ENCODE assay signal across 29 cellular contexts in genomic region chr9:107586493-107586892, GRCh38.
DNase-seq lines count a peak whose midpoint lies in the region; ATAC-seq and TF ChIP-seq lines count a peak whose summit lies in the region.
"Had no signal": no experiment of that assay in that cellular context is flagged by ENCODE, and none has a peak within 500 bp of the region (broad histone marks: within the 10 kb centered on the region; RNA-seq: fewer than 3 reads in every experiment).

No MANE protein-coding gene starts in this region.

- H3K4me1 ChIP-seq in right cardiac atrium (ENCODE audit: control insufficient read depth, insufficient read depth, low read length) (peaks cover 2% of the 10 kb centered on the region), stomach (peaks cover 20 to 43% (median 24%) of the 10 kb centered on the region in 4 donors)
- H3K4me1 ChIP-seq: psoas muscle, SJSA1, uterus had no signal

- WGBS in right cardiac atrium = 92% methylated on average over 3 of the region's 3 CpGs
- WGBS in stomach, 5 donors = 48 to 69% (median 63%) methylated on average over 3 of the region's 3 CpGs

- no peak for TF ChIP-seq POLR2A in stomach (IDR thresholded peaks at IDR 0.05)

- H3K27ac ChIP-seq in right cardiac atrium (ENCODE audit: low read length) (peak overlapping the region; percentile 3), stomach (peak overlapping the region; percentile 68 to 90 (median 80))
- H3K27ac ChIP-seq: SJSA1, WERI-Rb-1 had no signal

- TF ChIP-seq EP300 in stomach (IDR thresholded peaks at IDR 0.05) = no peak

- peak; percentile 12 for DNase-seq in NCI-H146 (lab: John Stamatoyannopoulos, UW)
- no peak for DNase-seq in NCI-H146 treated with DMSO at 0.1 percent for 48 hours (lab: John Stamatoyannopoulos, UW; ENCODE audit: unreplicated experiment)
- DNase-seq in NCI-H69 (lab: John Stamatoyannopoulos, UW) = peak; percentile 81
- no peak for DNase-seq in right cardiac atrium
- peak; percentile 28 for DNase-seq in stomach
- no peak for DNase-seq in activated naive CD4-positive, alpha-beta T cell treated with anti-CD3 and anti-CD28 coated beads, Interleukin-2, amount 50 U/mL, for 16 hours
- no peak for DNase-seq in effector CD4-positive, alpha-beta T cell
- no peak for DNase-seq in globus pallidus (ENCODE audit: low spot score)
- DNase-seq: activated CD4-positive, alpha-beta T cell treated with anti-CD3 and anti-CD28 coated beads, Interleukin-2, amount 10 ng/mL, durations not matched to agents 24 days and 14 days; activated CD8-positive, alpha-beta memory T cell treated with anti-CD3 and anti-CD28 coated beads for 24 hours; activated effector memory CD4-positive, alpha-beta T cell treated with Interleukin-2 at 50 U/mL for 16 hours; activated T-cell treated with anti-CD3 and anti-CD28 coated beads for 4 hours; effector memory CD8-positive, alpha-beta T cell; erythroblast; head of caudate nucleus; kidney; NCI-H2029 treated with DMSO at 0.1 percent for 48 hours; NCI-H345; NCI-H748 treated with DMSO at 0.1 percent for 48 hours; occipital lobe; psoas muscle; stimulated activated naive B cell treated with anti-CD40 and anti-IgM and Interleukin-4, amounts not matched to agents 10 μg/mL and 1 μg/mL and 100 μg/mL, for 72 hours; T-helper 9 cell; uterus; WERI-Rb-1 had no signal

- ATAC-seq in right cardiac atrium = peak in 1 of 2 donors; percentile 10
- ATAC-seq: effector memory CD8-positive, alpha-beta T cell; K562; psoas muscle had no signal

- TF ChIP-seq CTCF in stomach (IDR thresholded peaks at IDR 0.05) = no peak

- H3K4me3 ChIP-seq in right cardiac atrium (ENCODE audit: low read length) (no peak overlapping the region), stomach (no peak overlapping the region)
- H3K4me3 ChIP-seq: GM12878, K562, lung, psoas muscle, SJSA1, uterus had no signal

- no peaks in the 10 kb centered on the region for H3K27me3 ChIP-seq in right cardiac atrium (ENCODE audit: control insufficient read depth, insufficient read depth)
- no peaks in the 10 kb centered on the region for H3K27me3 ChIP-seq in stomach
- H3K27me3 ChIP-seq: SJSA1, uterus had no signal

- H3K9me3 ChIP-seq in right cardiac atrium (ENCODE audit: control insufficient read depth, low read length) = no peaks in the 10 kb centered on the region
- no peaks in the 10 kb centered on the region for H3K9me3 ChIP-seq in stomach
- H3K9me3 ChIP-seq: psoas muscle, SJSA1, uterus had no signal

- no peaks in the 10 kb centered on the region for H3K36me3 ChIP-seq in stomach
- H3K36me3 ChIP-seq: SJSA1, uterus, WERI-Rb-1 had no signal

- intact Hi-C loops in right cardiac atrium (cut with DNase I) (loop anchor here in 2 of 4 donors (5.0 to 10.0 kb wide), 2 partner anchors 92 to 94 kb away; no protein-coding TSS in a partner anchor), stomach (cut with DNase I; ENCODE audit: low total_unique reads) (no loop called here)

Comparison
In these comparisons a context has a peak if more than half of its experiments do, and no peak if none do; other contexts are left out.
1. DNase-seq: peak in NCI-H146 (single experiment), NCI-H69 (single experiment) and stomach (single experiment); none in NCI-H146 treated with DMSO at 0.1 percent for 48 hours (single experiment), right cardiac atrium (0 of 3), activated naive CD4-positive, alpha-beta T cell treated with anti-CD3 and anti-CD28 coated beads, Interleukin-2, amount 50 U/mL, for 16 hours (single experiment), effector CD4-positive, alpha-beta T cell (single experiment) and globus pallidus (single experiment).